Comparison of ENCODE assay signal across 8 cellular contexts in genomic region chr19:11560404-11560988, GRCh38. TPM values are rescaled to one million over a fixed set of nuclear protein-coding genes. Genes with fewer than 3 reads are reported as not detected.
A peak's percentile ranks its signal among the peaks of the same experiment; 100 is the strongest.
DNase-seq lines count a peak whose midpoint lies in the region; FAIRE-seq and TF ChIP-seq lines count a peak whose summit lies in the region.

No MANE protein-coding gene starts in this region.

- no peak overlapping the region for H3K27ac ChIP-seq in SJSA1

- H3K4me3 ChIP-seq in BE2C (ENCODE audit: low read depth, low read length) (no peak overlapping the region), SJSA1 (no peak overlapping the region)

- DNase-seq in BE2C (peak; percentile 87), GM18507 (ENCODE audit: extremely low spot score, insufficient read length, low read depth) (peak; percentile 46), LoVo (ENCODE audit: low spot score) (peak; percentile 66), SJSA1 (ENCODE audit: low read depth in 1 of 2, low spot score in 2 of 2) (peak; percentile 41 to 64), amniotic stem cell (lab: John Stamatoyannopoulos, UW) (peak; percentile 36), hippocampal formation (lab: John Stamatoyannopoulos, UW) (peak; percentile 9 to 45), mesenteric fat pad (ENCODE audit: low spot score) (no peak)
- DNase-seq in stimulated activated CD4-positive, alpha-beta T cell treated with anti-CD3 and anti-CD28 coated beads, Interleukin-12 subunit alpha, Interleukin-12 subunit beta, amount 100 ng/mL, for 4 hours: peak; percentile 24

- FAIRE-seq in GM18507 (lab: Jason Lieb, UNC): peak; percentile 88

- no peaks in the 10 kb centered on the region for H3K27me3 ChIP-seq in BE2C
- no peaks in the 10 kb centered on the region for H3K27me3 ChIP-seq in SJSA1 (replicated peaks)

- H3K36me3 ChIP-seq in BE2C (peaks cover 2% of the 10 kb centered on the region; the same call in 1 of the 2 replicates), SJSA1 (peaks cover 7% of the 10 kb centered on the region)

- no peaks in the 10 kb centered on the region for H3K9me3 ChIP-seq in BE2C
- no peaks in the 10 kb centered on the region for H3K9me3 ChIP-seq in SJSA1 (replicated peaks)

- H3K4me1 ChIP-seq in BE2C (peaks cover 8% of the 10 kb centered on the region; the same call in 1 of the 2 replicates), SJSA1 (replicated peaks) (peaks cover 10% of the 10 kb centered on the region)

- peak; percentile 80 for TF ChIP-seq CTCF in BE2C (IDR thresholded peaks at IDR 0.05; ENCODE audit: low read depth, low read length)

RNA-seq across cellular contexts. Expression of gene ELOF1, which starts 1.5 kb away (rescaled TPM):
- polyA plus RNA-seq in BE2C (2012; ENCODE audit: insufficient read depth, insufficient read length, low read depth): 314 TPM
- 52.7 and 61.6 TPM in 2 replicates for total RNA-seq in SJSA1 (2014; rRNA removed; shearing (Covaris generic))
- total RNA-seq in mesenteric fat pad: 35.0 TPM

RNA-seq across cellular contexts. Expression of gene ACP5, which starts 16.9 kb away (rescaled TPM):
- polyA plus RNA-seq in BE2C (2012; ENCODE audit: insufficient read depth, insufficient read length, low read depth): 118 TPM
- total RNA-seq in SJSA1 (2014; rRNA removed; shearing (Covaris generic)): not detected in 2 replicates
- 35.0 TPM for total RNA-seq in mesenteric fat pad

RNA-seq across cellular contexts. Expression of gene CNN1, which starts 21.8 kb away (rescaled TPM):
- polyA plus RNA-seq in BE2C (2012; ENCODE audit: insufficient read depth, insufficient read length, low read depth): 1.4 TPM
- 73.5 and 93.9 TPM in 2 replicates for total RNA-seq in SJSA1 (2014; rRNA removed; shearing (Covaris generic))
- total RNA-seq in mesenteric fat pad: 21.8 TPM

RNA-seq across cellular contexts. Expression of gene ECSIT, which starts 31.6 kb away (rescaled TPM):
- polyA plus RNA-seq in BE2C (2012; ENCODE audit: insufficient read depth, insufficient read length, low read depth): 291 TPM
- 29.5 and 60.6 TPM in 2 replicates for total RNA-seq in SJSA1 (2014; rRNA removed; shearing (Covaris generic))
- total RNA-seq in mesenteric fat pad: 28.4 TPM

RNA-seq across cellular contexts. Expression of gene ZNF627, which starts 36.8 kb away (rescaled TPM):
- polyA plus RNA-seq in BE2C (2012; ENCODE audit: insufficient read depth, insufficient read length, low read depth): 9.6 TPM
- 14.6 and 14.7 TPM in 2 replicates for total RNA-seq in SJSA1 (2014; rRNA removed; shearing (Covaris generic))
- 5.4 TPM for total RNA-seq in mesenteric fat pad

Comparison
In these comparisons a context has a peak if more than half of its experiments do, and no peak if none do; other contexts are left out.
1. RNA of gene ACP5, which starts 16.9 kb away (total RNA-seq): 35.0 TPM in mesenteric fat pad (single experiment); not detected in SJSA1; every median in the first group is over 10 times any median in the second.